Comparison of ENCODE assay signal across 10 cellular contexts in genomic region chr5:134512661-134512999, GRCh38. TPM values are rescaled to one million over a fixed set of nuclear protein-coding genes. Genes with fewer than 3 reads are reported as not detected.
DNase-seq lines count a peak whose midpoint lies in the region; ATAC-seq and TF ChIP-seq lines count a peak whose summit lies in the region.
"Had no signal": no experiment of that assay in that cellular context is flagged by ENCODE, and none has a peak within 500 bp of the region (broad histone marks: within the 10 kb centered on the region; RNA-seq: fewer than 3 reads in every experiment).

No MANE protein-coding gene starts in this region.

- WGBS in right cardiac atrium, result 82% methylated on average over 5 of the region's 5 CpGs

- H3K4me3 Mint-ChIP-seq in progenitor cell of endocrine pancreas (ENCODE audit: low read depth), result no peak overlapping the region
- H3K4me3 Mint-ChIP-seq: T-helper 2 cell treated with Interferon-gamma antibody and Interleukin-4, amounts not matched to agents 5 μg/mL and 100 μg/mL, for 36 hours had no signal

- H3K9me3 ChIP-seq in ES-I3 (ENCODE audit: control insufficient read depth, insufficient read depth, low read length) (no peaks in the 10 kb centered on the region), PC-3 (ENCODE audit: low read length) (no peaks in the 10 kb centered on the region), right cardiac atrium (ENCODE audit: control insufficient read depth, low read length) (no peaks in the 10 kb centered on the region)

- H3K4me2 ChIP-seq in PC-3 (ENCODE audit: low read length), result no peak overlapping the region

- H3K27ac ChIP-seq in PC-3 (ENCODE audit: low read length), result peak overlapping the region; percentile 90
- peak overlapping the region; percentile 22 for H3K27ac ChIP-seq in right cardiac atrium (ENCODE audit: low read length)

- H3K27me3 Mint-ChIP-seq in progenitor cell of endocrine pancreas, result no peaks in the 10 kb centered on the region

- POLR2A ChIA-PET in PC-3 (lab: Charles Lee; ENCODE audit: unreplicated experiment), result no interaction called here

- H3K36me3 Mint-ChIP-seq in progenitor cell of endocrine pancreas (ENCODE audit: insufficient read depth), result no peaks in the 10 kb centered on the region

- no peaks in the 10 kb centered on the region for H3K9me3 Mint-ChIP-seq in progenitor cell of endocrine pancreas (ENCODE audit: low read depth)
- H3K9me3 Mint-ChIP-seq: T-helper 2 cell treated with Interferon-gamma antibody and Interleukin-4, amounts not matched to agents 5 μg/mL and 100 μg/mL, for 36 hours had no signal

- no peak for DNase-seq in PC-3
- DNase-seq in right cardiac atrium, result peak in 1 of 3 donors; percentile 49
- DNase-seq in progenitor cell of endocrine pancreas (ENCODE audit: low spot score, unreplicated experiment), result no peak
- no peak for DNase-seq in dermis blood vessel endothelial cell
- DNase-seq in amygdala (lab: John Stamatoyannopoulos, UW), result no peak
- DNase-seq: activated naive CD4-positive, alpha-beta T cell treated with anti-CD3 and anti-CD28 coated beads, Interleukin-2, amount 50 U/mL, for 16 hours had no signal

- H3K79me2 ChIP-seq in PC-3 (ENCODE audit: low read length), result no peaks in the 10 kb centered on the region

- H3K4me1 ChIP-seq in ES-I3 (ENCODE audit: insufficient read depth, low read length), result peaks cover 46% of the 10 kb centered on the region
- peaks cover 44% of the 10 kb centered on the region for H3K4me1 ChIP-seq in PC-3 (ENCODE audit: insufficient read depth, low read length)
- peaks cover 9% of the 10 kb centered on the region for H3K4me1 ChIP-seq in right cardiac atrium (ENCODE audit: control insufficient read depth, insufficient read depth, low read length)

- H3K27ac Mint-ChIP-seq in progenitor cell of endocrine pancreas, result peak overlapping the region; percentile 98
- H3K27ac Mint-ChIP-seq: T-helper 2 cell treated with Interferon-gamma antibody and Interleukin-4, amounts not matched to agents 5 μg/mL and 100 μg/mL, for 36 hours had no signal

- no TSS peak for BruUV-seq in PC-3 (replicated peaks; lab: Mats Ljungman, UMichigan)

- H3K27me3 ChIP-seq in PC-3 (ENCODE audit: low read length), result no peaks in the 10 kb centered on the region
- no peaks in the 10 kb centered on the region for H3K27me3 ChIP-seq in right cardiac atrium (ENCODE audit: control insufficient read depth, insufficient read depth)

- H3K9ac ChIP-seq in ES-I3 (ENCODE audit: low read depth, low read length) (peak overlapping the region; percentile 34; the same call in 1 of the 2 replicates), PC-3 (ENCODE audit: low read length) (no peak overlapping the region)

- ATAC-seq in PC-3, result no peak
- ATAC-seq in right cardiac atrium, result no peak
- no peak for ATAC-seq in HG02885 (IDR thresholded peaks at IDR 0.05; ENCODE audit: poor library complexity, unreplicated experiment)
- no peak for ATAC-seq in GM18511 (IDR thresholded peaks at IDR 0.05; ENCODE audit: unreplicated experiment)

- peaks cover 27% of the 10 kb centered on the region for H3K4me1 Mint-ChIP-seq in progenitor cell of endocrine pancreas (ENCODE audit: low read depth)

- H2AFZ ChIP-seq in PC-3 (ENCODE audit: low read length), result peak overlapping the region; percentile 50; the same call in 1 of the 2 replicates

- CTCF ChIA-PET in PC-3 (lab: Charles Lee), result no interaction called here

- H3K36me3 ChIP-seq in ES-I3 (ENCODE audit: insufficient read depth, low read length) (no peaks in the 10 kb centered on the region), PC-3 (ENCODE audit: low read depth, low read length) (no peaks in the 10 kb centered on the region)

- no peaks in the 10 kb centered on the region for H3K9me2 ChIP-seq in PC-3 (replicated peaks; ENCODE audit: low read length)

- H3K4me3 ChIP-seq in PC-3 (ENCODE audit: low read length) (no peak overlapping the region), right cardiac atrium (ENCODE audit: low read length) (no peak overlapping the region)

- no peaks in the 10 kb centered on the region for H3F3A ChIP-seq in PC-3 (ENCODE audit: low read length, unreplicated experiment)

- intact Hi-C loops in PC-3 (cut with micrococcal nuclease) (loop anchor here (5.0 kb wide), 1 partner anchor 75 kb away; no protein-coding TSS in a partner anchor), right cardiac atrium (cut with DNase I) (no loop called here)

- TF ChIP-seq CTCF in PC-3 (conservative IDR thresholded peaks at IDR 0.05; ENCODE audit: low read depth, low read length) (no peak), progenitor cell of endocrine pancreas (IDR thresholded peaks at IDR 0.05; ENCODE audit: unreplicated experiment) (no peak)

- H4K20me1 ChIP-seq in PC-3 (ENCODE audit: low read length), result no peaks in the 10 kb centered on the region

RNA-seq across cellular contexts. Expression of gene JADE2, which starts 12.8 kb away (rescaled TPM):
- total RNA-seq in PC-3 (2014; rRNA removed), result 33.2 and 42.3 TPM in 2 replicates
- 10 to 100 TPM; 45.5 to 51.6 (median 48.3) TPM for total RNA-seq in right cardiac atrium
- polyA plus RNA-seq in right cardiac atrium, result 18.6 TPM
- total RNA-seq in progenitor cell of endocrine pancreas, result 6.7 and 7.8 TPM in 2 replicates
- 23.3 and 31.7 TPM in 2 replicates for total RNA-seq in dermis blood vessel endothelial cell
